In the genomic region with DNA sequence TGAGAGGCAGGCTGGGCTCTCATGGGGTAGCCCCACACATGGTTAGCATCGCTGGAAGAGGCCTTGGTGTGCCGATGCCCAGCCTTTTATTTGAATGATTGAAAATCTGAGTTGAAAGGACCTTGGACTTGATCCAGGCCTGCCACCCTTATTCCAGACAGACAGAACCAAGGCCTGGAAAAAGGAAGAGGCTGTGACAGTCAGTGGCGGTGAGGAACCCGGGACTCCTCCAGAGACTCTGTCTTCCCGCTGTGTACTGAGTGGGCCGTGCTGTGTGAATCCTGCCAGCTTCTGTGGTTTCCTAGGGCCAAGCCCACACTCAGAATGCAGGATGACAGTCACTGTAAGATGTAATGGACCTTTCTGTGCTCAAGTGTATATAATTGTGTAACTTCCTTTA, we compare ENCODE assay signal across 9 cellular contexts.
DNase-seq lines count a peak whose midpoint lies in the region; FAIRE-seq and TF ChIP-seq lines count a peak whose summit lies in the region.
"Had no signal": no experiment of that assay in that cellular context is flagged by ENCODE, and none has a peak within 500 bp of the region (broad histone marks: within the 10 kb centered on the region; RNA-seq: fewer than 3 reads in every experiment).

No MANE protein-coding gene starts in this region.

- no peaks in the 10 kb centered on the region for H3K36me3 Mint-ChIP-seq in T-helper 2 cell treated with Interferon-gamma antibody and Interleukin-4, amounts not matched to agents 5 μg/mL and 100 μg/mL, for 36 hours (ENCODE audit: low read depth)
- H3K36me3 Mint-ChIP-seq in activated T-helper 2 cell treated with anti-CD3 and anti-CD28 coated beads, Interferon-gamma antibody, Interleukin-2, Interleukin-4, amounts not matched to agents 10 μg/mL and 5 μg/mL and 100 μg/mL, durations not matched to agents 14 hours and 24 hours and 36 hours (ENCODE audit: low read depth): no peaks in the 10 kb centered on the region

- FAIRE-seq in small intestine (lab: Jason Lieb, UNC): no peak

- no peaks in the 10 kb centered on the region for H3K36me3 ChIP-seq in sigmoid colon
- H3K36me3 ChIP-seq in BE2C: no peaks in the 10 kb centered on the region
- H3K36me3 ChIP-seq in small intestine (ENCODE audit: control insufficient read depth in 2 of 2, insufficient read depth in 2 of 2, low read length in 2 of 2): no peaks in the 10 kb centered on the region
- H3K36me3 ChIP-seq: thyroid gland had no signal

- no peaks in the 10 kb centered on the region for H3K27me3 Mint-ChIP-seq in T-helper 2 cell treated with Interferon-gamma antibody and Interleukin-4, amounts not matched to agents 5 μg/mL and 100 μg/mL, for 36 hours (ENCODE audit: low read depth)
- H3K27me3 Mint-ChIP-seq in activated T-helper 2 cell treated with anti-CD3 and anti-CD28 coated beads, Interferon-gamma antibody, Interleukin-2, Interleukin-4, amounts not matched to agents 10 μg/mL and 5 μg/mL and 100 μg/mL, durations not matched to agents 14 hours and 24 hours and 36 hours (ENCODE audit: low read depth): no peaks in the 10 kb centered on the region

- no peak for TF ChIP-seq CTCF in sigmoid colon (IDR thresholded peaks at IDR 0.05)
- no peak for TF ChIP-seq CTCF in BE2C (IDR thresholded peaks at IDR 0.05; ENCODE audit: low read depth, low read length)

- H3K9me3 Mint-ChIP-seq in T-helper 2 cell treated with Interferon-gamma antibody and Interleukin-4, amounts not matched to agents 5 μg/mL and 100 μg/mL, for 36 hours: no peaks in the 10 kb centered on the region
- no peaks in the 10 kb centered on the region for H3K9me3 Mint-ChIP-seq in activated T-helper 2 cell treated with anti-CD3 and anti-CD28 coated beads, Interferon-gamma antibody, Interleukin-2, Interleukin-4, amounts not matched to agents 10 μg/mL and 5 μg/mL and 100 μg/mL, durations not matched to agents 14 hours and 24 hours and 36 hours

- H3K27me3 ChIP-seq in sigmoid colon (no peaks in the 10 kb centered on the region), BE2C (no peaks in the 10 kb centered on the region), small intestine (ENCODE audit: control insufficient read depth in 2 of 2, insufficient read depth in 2 of 2, low read length in 2 of 2) (no peaks in the 10 kb centered on the region)
- H3K27me3 ChIP-seq: thyroid gland had no signal

- H3K9me3 ChIP-seq in sigmoid colon: no peaks in the 10 kb centered on the region
- no peaks in the 10 kb centered on the region for H3K9me3 ChIP-seq in BE2C
- H3K9me3 ChIP-seq in small intestine (ENCODE audit: control insufficient read depth, low read depth): no peaks in the 10 kb centered on the region
- H3K9me3 ChIP-seq: thyroid gland had no signal

- DNase-seq in T-helper 2 cell treated with Interferon-gamma antibody and Interleukin-4, amounts not matched to agents 5 μg/mL and 100 μg/mL, for 36 hours (ENCODE audit: low spot score): peak; percentile 22
- DNase-seq in T-helper 2 cell (no peak), M059J (ENCODE audit: low read depth) (peak; percentile 34), sigmoid colon (peak; percentile 68), BE2C (no peak), RKO (ENCODE audit: low spot score) (no peak), small intestine (no peak)
- no peak for DNase-seq in activated T-helper 2 cell treated with anti-CD3 and anti-CD28 coated beads, Interferon-gamma antibody, Interleukin-2, Interleukin-4, amounts not matched to agents 10 μg/mL and 5 μg/mL and 100 μg/mL, durations not matched to agents 14 hours and 24 hours and 36 hours (ENCODE audit: low spot score)

- WGBS in sigmoid colon, 2 donors: 63 to 92% methylated on average over 6 of the region's 6 CpGs
- WGBS in small intestine, 3 donors: 77 to 94% (median 83%) methylated on average over 6 of the region's 6 CpGs

- intact Hi-C loops in activated T-helper 2 cell treated with anti-CD3 and anti-CD28 coated beads, Interferon-gamma antibody, Interleukin-2, Interleukin-4, amounts not matched to agents 10 μg/mL and 5 μg/mL and 100 μg/mL, durations not matched to agents 14 hours and 24 hours and 36 hours (cut with micrococcal nuclease): loop anchor here (2.0 to 5.0 kb wide), 3 partner anchors 126 to 175 kb away; no protein-coding TSS in a partner anchor
- intact Hi-C loops in sigmoid colon (cut with DNase I): no loop called here

- peaks cover 0 to 24% (median 0%) of the 10 kb centered on the region in 4 donors for H3K4me1 ChIP-seq in sigmoid colon
- no peaks in the 10 kb centered on the region for H3K4me1 ChIP-seq in BE2C
- H3K4me1 ChIP-seq in small intestine (ENCODE audit: control insufficient read depth in 2 of 2, insufficient read depth in 1 of 2, low read depth in 1 of 2, low read length in 1 of 2): no peaks in the 10 kb centered on the region

- peak overlapping the region; percentile 81 for H3K4me3 Mint-ChIP-seq in T-helper 2 cell treated with Interferon-gamma antibody and Interleukin-4, amounts not matched to agents 5 μg/mL and 100 μg/mL, for 36 hours
- H3K4me3 Mint-ChIP-seq in activated T-helper 2 cell treated with anti-CD3 and anti-CD28 coated beads, Interferon-gamma antibody, Interleukin-2, Interleukin-4, amounts not matched to agents 10 μg/mL and 5 μg/mL and 100 μg/mL, durations not matched to agents 14 hours and 24 hours and 36 hours (ENCODE audit: low read depth): no peak overlapping the region

- TF ChIP-seq EP300 in sigmoid colon (IDR thresholded peaks at IDR 0.05): no peak

- peaks cover 52% of the 10 kb centered on the region for H3K4me1 Mint-ChIP-seq in T-helper 2 cell treated with Interferon-gamma antibody and Interleukin-4, amounts not matched to agents 5 μg/mL and 100 μg/mL, for 36 hours (ENCODE audit: low read depth)
- peaks cover 57% of the 10 kb centered on the region for H3K4me1 Mint-ChIP-seq in activated T-helper 2 cell treated with anti-CD3 and anti-CD28 coated beads, Interferon-gamma antibody, Interleukin-2, Interleukin-4, amounts not matched to agents 10 μg/mL and 5 μg/mL and 100 μg/mL, durations not matched to agents 14 hours and 24 hours and 36 hours (ENCODE audit: low read depth)

- peak overlapping the region in 2 of 4 donors; percentile 39 to 49 for H3K27ac ChIP-seq in sigmoid colon
- H3K27ac ChIP-seq in small intestine (ENCODE audit: low read depth in 1 of 2, low read length in 1 of 2): peak overlapping the region in 1 of 2 donors; percentile 12

- TF ChIP-seq POLR2A in sigmoid colon (IDR thresholded peaks at IDR 0.05): no peak

- H3K4me3 ChIP-seq in sigmoid colon (no peak overlapping the region), BE2C (ENCODE audit: low read depth, low read length) (no peak overlapping the region), small intestine (ENCODE audit: low read depth in 1 of 2, low read length in 2 of 2) (no peak overlapping the region)
- H3K4me3 ChIP-seq: thyroid gland had no signal

- peak overlapping the region; percentile 92 for H3K27ac Mint-ChIP-seq in T-helper 2 cell treated with Interferon-gamma antibody and Interleukin-4, amounts not matched to agents 5 μg/mL and 100 μg/mL, for 36 hours
- H3K27ac Mint-ChIP-seq in activated T-helper 2 cell treated with anti-CD3 and anti-CD28 coated beads, Interferon-gamma antibody, Interleukin-2, Interleukin-4, amounts not matched to agents 10 μg/mL and 5 μg/mL and 100 μg/mL, durations not matched to agents 14 hours and 24 hours and 36 hours: peak overlapping the region; percentile 95

Comparison
In these comparisons a context has a peak if more than half of its experiments do, and no peak if none do; other contexts are left out.
1. DNase-seq: peak in T-helper 2 cell treated with Interferon-gamma antibody and Interleukin-4, amounts not matched to agents 5 μg/mL and 100 μg/mL, for 36 hours (single experiment), M059J (single experiment) and sigmoid colon (single experiment); none in T-helper 2 cell (0 of 5), activated T-helper 2 cell treated with anti-CD3 and anti-CD28 coated beads, Interferon-gamma antibody, Interleukin-2, Interleukin-4, amounts not matched to agents 10 μg/mL and 5 μg/mL and 100 μg/mL, durations not matched to agents 14 hours and 24 hours and 36 hours (single experiment), BE2C (single experiment), RKO (single experiment) and small intestine (single experiment).